ENCODE assay signal across 21 cellular contexts in the genomic region with DNA sequence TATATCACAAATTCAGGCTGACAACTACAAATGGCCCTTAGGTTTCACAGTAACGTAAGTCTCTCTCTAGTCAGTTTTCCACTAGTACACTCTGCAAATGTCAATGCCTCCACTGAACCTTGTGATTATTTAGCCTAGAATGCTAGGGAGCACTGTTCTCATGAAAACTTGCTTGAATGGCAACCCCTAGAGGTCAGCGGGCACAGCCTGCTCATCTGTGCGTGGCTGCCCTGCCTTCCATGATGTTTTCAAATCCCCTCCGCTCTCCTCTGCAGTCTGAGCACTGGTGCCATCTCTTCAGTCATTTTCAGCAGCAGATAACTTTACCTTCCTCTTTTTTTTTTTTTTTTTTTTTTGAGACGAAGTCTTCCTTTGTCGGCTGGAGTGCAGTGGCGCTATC.
"Had no signal": no experiment of that assay in that cellular context is flagged by ENCODE, and none has a peak within 500 bp of the region (broad histone marks: within the 10 kb centered on the region; RNA-seq: fewer than 3 reads in every experiment).

No MANE protein-coding gene starts in this region.

- H3K4me3 ChIP-seq: esophagus squamous epithelium, gastroesophageal sphincter, prostate gland, spleen, thoracic aorta, transverse colon had no signal

- H3K27ac ChIP-seq: esophagus squamous epithelium, gastroesophageal sphincter, parathyroid adenoma, prostate gland, spleen, thoracic aorta, transverse colon had no signal

- H3K4me1 ChIP-seq: esophagus squamous epithelium, gastroesophageal sphincter, parathyroid adenoma, prostate gland, spleen, transverse colon had no signal

- DNase-seq: effector memory CD8-positive, alpha-beta T cell; esophagus squamous epithelium; foreskin fibroblast; glutamatergic neuron; kidney glomerular epithelial cell; naive thymus-derived CD4-positive, alpha-beta T cell; nephron progenitor cell; spleen; stimulated activated CD4-positive, alpha-beta T cell treated with anti-CD3 and anti-CD28 coated beads, Interleukin-15, amount 100 ng/mL, for 24 hours; stimulated activated CD4-positive, alpha-beta T cell treated with anti-CD3 and anti-CD28 coated beads, Interleukin-1b, Interleukin-23, amount 100 ng/mL, for 48 hours; stimulated activated CD4-positive, alpha-beta T cell treated with anti-CD3 and anti-CD28 coated beads, Interleukin-4, amount 100 ng/mL, for 4 hours; stimulated activated naive B cell treated with anti-CD40 and anti-IgM and Interleukin-4, amounts not matched to agents 10 μg/mL and 1 μg/mL and 100 μg/mL, for 72 hours; stimulated activated naive CD8-positive, alpha-beta T cell treated with anti-CD3 and anti-CD28 coated beads, Interleukin-15, amount 100 ng/mL, for 72 hours; transverse colon had no signal

- H3K79me2 ChIP-seq: parathyroid adenoma had no signal

- H3K27me3 Mint-ChIP-seq: dendritic cell treated with granulocyte-macrophage colony-stimulating factor and Interleukin-4, amounts not matched to agents 40 ng/mL and 50 ng/mL, for 4 days; effector memory CD8-positive, alpha-beta T cell; naive thymus-derived CD4-positive, alpha-beta T cell; stimulated activated naive B cell treated with anti-CD40 and anti-IgM and Interleukin-4, amounts not matched to agents 10 μg/mL and 1 μg/mL and 100 μg/mL, for 72 hours; stimulated activated naive CD8-positive, alpha-beta T cell treated with anti-CD3 and anti-CD28 coated beads, Interleukin-15, amount 100 ng/mL, for 72 hours had no signal

- H3K4me3 Mint-ChIP-seq: dendritic cell treated with granulocyte-macrophage colony-stimulating factor and Interleukin-4, amounts not matched to agents 40 ng/mL and 50 ng/mL, for 4 days; effector memory CD8-positive, alpha-beta T cell; naive thymus-derived CD4-positive, alpha-beta T cell; nephron progenitor cell; stimulated activated naive B cell treated with anti-CD40 and anti-IgM and Interleukin-4, amounts not matched to agents 10 μg/mL and 1 μg/mL and 100 μg/mL, for 72 hours; stimulated activated naive CD8-positive, alpha-beta T cell treated with anti-CD3 and anti-CD28 coated beads, Interleukin-15, amount 100 ng/mL, for 72 hours had no signal

- H3K9ac ChIP-seq: parathyroid adenoma had no signal

- H3K9me3 ChIP-seq: esophagus squamous epithelium, gastroesophageal sphincter, prostate gland, spleen, thoracic aorta, transverse colon had no signal

- H3K9me3 Mint-ChIP-seq: dendritic cell treated with granulocyte-macrophage colony-stimulating factor and Interleukin-4, amounts not matched to agents 40 ng/mL and 50 ng/mL, for 4 days; nephron progenitor cell; stimulated activated naive B cell treated with anti-CD40 and anti-IgM and Interleukin-4, amounts not matched to agents 10 μg/mL and 1 μg/mL and 100 μg/mL, for 72 hours; stimulated activated naive CD8-positive, alpha-beta T cell treated with anti-CD3 and anti-CD28 coated beads, Interleukin-15, amount 100 ng/mL, for 72 hours had no signal

- H3K27ac Mint-ChIP-seq: dendritic cell treated with granulocyte-macrophage colony-stimulating factor and Interleukin-4, amounts not matched to agents 40 ng/mL and 50 ng/mL, for 4 days; effector memory CD8-positive, alpha-beta T cell; naive thymus-derived CD4-positive, alpha-beta T cell; nephron progenitor cell; stimulated activated naive B cell treated with anti-CD40 and anti-IgM and Interleukin-4, amounts not matched to agents 10 μg/mL and 1 μg/mL and 100 μg/mL, for 72 hours; stimulated activated naive CD8-positive, alpha-beta T cell treated with anti-CD3 and anti-CD28 coated beads, Interleukin-15, amount 100 ng/mL, for 72 hours had no signal

- FAIRE-seq: islet of Langerhans had no signal

- H3K27me3 ChIP-seq: esophagus squamous epithelium, gastroesophageal sphincter, spleen, transverse colon had no signal

- ATAC-seq: effector memory CD8-positive, alpha-beta T cell; gastroesophageal sphincter; naive thymus-derived CD4-positive, alpha-beta T cell; sciatic nerve; stimulated activated naive B cell treated with anti-CD40 and anti-IgM and Interleukin-4, amounts not matched to agents 10 μg/mL and 1 μg/mL and 100 μg/mL, for 72 hours; stimulated activated naive CD8-positive, alpha-beta T cell treated with anti-CD3 and anti-CD28 coated beads, Interleukin-15, amount 100 ng/mL, for 72 hours had no signal

- H3K36me3 ChIP-seq: esophagus squamous epithelium, gastroesophageal sphincter, prostate gland, spleen, thoracic aorta, transverse colon had no signal

- H2AFZ ChIP-seq: parathyroid adenoma had no signal

- H3K4me1 Mint-ChIP-seq: stimulated activated naive B cell treated with anti-CD40 and anti-IgM and Interleukin-4, amounts not matched to agents 10 μg/mL and 1 μg/mL and 100 μg/mL, for 72 hours; stimulated activated naive CD8-positive, alpha-beta T cell treated with anti-CD3 and anti-CD28 coated beads, Interleukin-15, amount 100 ng/mL, for 72 hours had no signal

- H3K36me3 Mint-ChIP-seq: naive thymus-derived CD4-positive, alpha-beta T cell; stimulated activated naive B cell treated with anti-CD40 and anti-IgM and Interleukin-4, amounts not matched to agents 10 μg/mL and 1 μg/mL and 100 μg/mL, for 72 hours had no signal
